In the genomic region with DNA sequence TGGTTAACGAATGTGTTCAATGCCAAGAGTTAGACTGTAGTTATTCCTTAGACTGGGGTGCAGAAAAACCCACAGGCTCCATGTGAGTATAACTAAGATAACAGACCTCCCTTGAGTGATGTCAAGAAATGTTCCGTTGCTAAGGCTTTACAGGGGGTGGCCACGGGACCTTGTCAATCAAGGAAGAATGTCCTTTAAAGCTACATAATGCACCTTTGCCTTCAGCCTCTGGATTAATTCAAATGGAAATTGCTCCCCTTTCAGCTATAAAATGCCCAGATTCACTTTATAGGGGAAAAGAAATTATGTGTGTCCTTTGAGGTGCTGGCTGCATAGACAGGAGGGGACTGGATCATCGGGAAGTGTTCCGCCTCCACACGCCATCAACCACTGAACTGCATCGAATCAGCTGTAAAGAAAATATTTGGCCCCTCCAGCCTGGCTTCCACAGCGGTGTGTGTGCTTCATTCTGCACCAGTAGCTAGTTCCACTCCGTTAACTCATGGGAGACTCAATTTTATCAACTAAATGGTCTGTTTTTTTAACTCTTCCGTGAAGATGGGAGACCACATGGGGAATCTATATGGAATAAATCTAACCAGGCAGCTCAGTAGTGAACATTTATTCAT, we compare ENCODE assay signal across 21 cellular contexts.
DNase-seq lines count a peak whose midpoint lies in the region; ATAC-seq, FAIRE-seq and TF ChIP-seq lines count a peak whose summit lies in the region.
"Had no signal": no experiment of that assay in that cellular context is flagged by ENCODE, and none has a peak within 500 bp of the region (broad histone marks: within the 10 kb centered on the region; RNA-seq: fewer than 3 reads in every experiment).

No MANE protein-coding gene starts in this region.

- no peak overlapping the region for H3K4me3 Mint-ChIP-seq in T-helper 1 cell treated with Interleukin-12 subunit alpha and Interleukin-12 subunit beta and Interleukin-4 antibody, amounts not matched to agents 30 μg/mL and 1 μg/mL, for 36 hours
- H3K4me3 Mint-ChIP-seq in astrocyte (ENCODE audit: unreplicated experiment): no peak overlapping the region
- peak overlapping the region; percentile 87 for H3K4me3 Mint-ChIP-seq in natural killer cell treated with Interleukin-12 subunit alpha and Interleukin-12 subunit beta and Interleukin-15 and Interleukin-18, amount 100 ng/mL, for 72 hours
- H3K4me3 Mint-ChIP-seq: activated naive CD4-positive, alpha-beta T cell treated with anti-CD3 and anti-CD28 coated beads for 36 hours; stimulated activated naive CD8-positive, alpha-beta T cell treated with anti-CD3 and anti-CD28 coated beads, Interleukin-15, Interleukin-2, amounts not matched to agents 100 ng/mL and 50 ng/mL, for 24 hours had no signal

- no peak for ATAC-seq in natural killer cell treated with Interleukin-12 subunit alpha and Interleukin-12 subunit beta and Interleukin-15 and Interleukin-18, amount 100 ng/mL, for 72 hours
- no peak for ATAC-seq in HG03439 (IDR thresholded peaks at IDR 0.05; ENCODE audit: unreplicated experiment)
- ATAC-seq: HCT116 had no signal

- H3K4me1 ChIP-seq in astrocyte (ENCODE audit: insufficient read depth, low read length): peaks cover 10% of the 10 kb centered on the region
- H3K4me1 ChIP-seq: esophagus muscularis mucosa, sigmoid colon had no signal

- no peaks in the 10 kb centered on the region for H3K36me3 ChIP-seq in astrocyte (ENCODE audit: insufficient read depth, low read length)
- H3K36me3 ChIP-seq: esophagus muscularis mucosa, left ventricle myocardium inferior, sigmoid colon had no signal

- no peak for TF ChIP-seq POLR2A in GM12892 (IDR thresholded peaks at IDR 0.05; ENCODE audit: low read depth, low read length)

- H3K27ac Mint-ChIP-seq in T-helper 1 cell treated with Interleukin-12 subunit alpha and Interleukin-12 subunit beta and Interleukin-4 antibody, amounts not matched to agents 30 μg/mL and 1 μg/mL, for 36 hours: peak overlapping the region; percentile 84
- H3K27ac Mint-ChIP-seq in astrocyte (ENCODE audit: unreplicated experiment): no peak overlapping the region
- peak overlapping the region; percentile 95 to 97 for H3K27ac Mint-ChIP-seq in natural killer cell treated with Interleukin-12 subunit alpha and Interleukin-12 subunit beta and Interleukin-15 and Interleukin-18, amount 100 ng/mL, for 72 hours
- H3K27ac Mint-ChIP-seq: activated naive CD4-positive, alpha-beta T cell treated with anti-CD3 and anti-CD28 coated beads for 36 hours had no signal

- TF ChIP-seq CTCF in astrocyte (IDR thresholded peaks at IDR 0.05; ENCODE audit: insufficient read depth, low read depth, low read length): no peak

- H3K4me3 ChIP-seq in astrocyte (ENCODE audit: insufficient read depth, low read depth, low read length): no peak overlapping the region
- H3K4me3 ChIP-seq: esophagus muscularis mucosa, left ventricle myocardium inferior, sigmoid colon had no signal

- no peak for DNase-seq in T-helper 1 cell
- no peak for DNase-seq in astrocyte (ENCODE audit: low read depth)
- no peak for DNase-seq in natural killer cell treated with Interleukin-12 subunit alpha and Interleukin-12 subunit beta and Interleukin-15 and Interleukin-18, amount 100 ng/mL, for 72 hours (ENCODE audit: low spot score)
- DNase-seq in urothelium cell line (ENCODE audit: low spot score): no peak
- DNase-seq in GM12892 (ENCODE audit: insufficient read length): no peak
- no peak for DNase-seq in ureter (ENCODE audit: low spot score)
- DNase-seq: activated CD4-positive, alpha-beta T cell treated with anti-CD3 and anti-CD28 coated beads for 4 hours; activated naive CD4-positive, alpha-beta T cell treated with anti-CD3 and anti-CD28 coated beads for 36 hours; effector CD4-positive, alpha-beta T cell; left ventricle myocardium inferior; MV-4-11; NCI-H2081 treated with DMSO at 0.1 percent for 48 hours; NCI-H446 treated with DMSO at 0.1 percent for 48 hours; sigmoid colon; stimulated activated CD4-positive, alpha-beta T cell treated with anti-CD3 and anti-CD28 coated beads, Interleukin-1b, Interleukin-23, amount 100 ng/mL, for 48 hours; trophoblast cell had no signal

- H3K27ac ChIP-seq in astrocyte (ENCODE audit: low read depth, low read length): no peak overlapping the region
- H3K27ac ChIP-seq: esophagus muscularis mucosa, left ventricle myocardium inferior, sigmoid colon had no signal

- no peaks in the 10 kb centered on the region for H3K27me3 Mint-ChIP-seq in T-helper 1 cell treated with Interleukin-12 subunit alpha and Interleukin-12 subunit beta and Interleukin-4 antibody, amounts not matched to agents 30 μg/mL and 1 μg/mL, for 36 hours (ENCODE audit: low read depth)
- H3K27me3 Mint-ChIP-seq in astrocyte (ENCODE audit: low read depth, unreplicated experiment): no peaks in the 10 kb centered on the region
- no peaks in the 10 kb centered on the region for H3K27me3 Mint-ChIP-seq in natural killer cell treated with Interleukin-12 subunit alpha and Interleukin-12 subunit beta and Interleukin-15 and Interleukin-18, amount 100 ng/mL, for 72 hours

- H3K4me1 Mint-ChIP-seq in T-helper 1 cell treated with Interleukin-12 subunit alpha and Interleukin-12 subunit beta and Interleukin-4 antibody, amounts not matched to agents 30 μg/mL and 1 μg/mL, for 36 hours (ENCODE audit: low read depth): peaks cover 82% of the 10 kb centered on the region
- H3K4me1 Mint-ChIP-seq in astrocyte (ENCODE audit: low read depth, unreplicated experiment): peaks cover 31% of the 10 kb centered on the region
- H3K4me1 Mint-ChIP-seq in natural killer cell treated with Interleukin-12 subunit alpha and Interleukin-12 subunit beta and Interleukin-15 and Interleukin-18, amount 100 ng/mL, for 72 hours (ENCODE audit: low read depth in 2 of 2): peaks cover 51 to 65% of the 10 kb centered on the region in 2 donors

- no peaks in the 10 kb centered on the region for H4K20me1 ChIP-seq in astrocyte (ENCODE audit: insufficient read depth, low read length)

- no peak overlapping the region for H2AFZ ChIP-seq in astrocyte (ENCODE audit: low read depth, low read length)

- peaks cover 2% of the 10 kb centered on the region for H3K9me3 ChIP-seq in astrocyte (ENCODE audit: insufficient read depth, low read depth, low read length)
- H3K9me3 ChIP-seq: esophagus muscularis mucosa had no signal

- H3K36me3 Mint-ChIP-seq in T-helper 1 cell treated with Interleukin-12 subunit alpha and Interleukin-12 subunit beta and Interleukin-4 antibody, amounts not matched to agents 30 μg/mL and 1 μg/mL, for 36 hours (ENCODE audit: low read depth): peaks cover 17% of the 10 kb centered on the region
- no peaks in the 10 kb centered on the region for H3K36me3 Mint-ChIP-seq in astrocyte (ENCODE audit: low read depth, unreplicated experiment)
- H3K36me3 Mint-ChIP-seq in natural killer cell treated with Interleukin-12 subunit alpha and Interleukin-12 subunit beta and Interleukin-15 and Interleukin-18, amount 100 ng/mL, for 72 hours: peaks cover 7% of the 10 kb centered on the region

- H3K9me3 Mint-ChIP-seq in T-helper 1 cell treated with Interleukin-12 subunit alpha and Interleukin-12 subunit beta and Interleukin-4 antibody, amounts not matched to agents 30 μg/mL and 1 μg/mL, for 36 hours: peaks cover 15% of the 10 kb centered on the region
- H3K9me3 Mint-ChIP-seq in astrocyte (ENCODE audit: unreplicated experiment): peaks cover 4% of the 10 kb centered on the region
- H3K9me3 Mint-ChIP-seq in natural killer cell treated with Interleukin-12 subunit alpha and Interleukin-12 subunit beta and Interleukin-15 and Interleukin-18, amount 100 ng/mL, for 72 hours: no peaks in the 10 kb centered on the region
- H3K9me3 Mint-ChIP-seq: activated naive CD4-positive, alpha-beta T cell treated with anti-CD3 and anti-CD28 coated beads for 36 hours had no signal

- no peak for FAIRE-seq in astrocyte (lab: Jason Lieb, UNC)
- peak; percentile 96 for FAIRE-seq in urothelium cell line (lab: Jason Lieb, UNC)
- no peak for FAIRE-seq in GM12892 (lab: Jason Lieb, UNC)

- peaks cover 13% of the 10 kb centered on the region for H3K27me3 ChIP-seq in astrocyte (ENCODE audit: insufficient read depth, low read length)
- H3K27me3 ChIP-seq: sigmoid colon had no signal

- peak overlapping the region; percentile 34 for H3K4me2 ChIP-seq in astrocyte (ENCODE audit: low read length)

- no peak overlapping the region for H3K9ac ChIP-seq in astrocyte (ENCODE audit: low read length)

- H3K79me2 ChIP-seq in astrocyte (ENCODE audit: insufficient read depth, low read length): no peaks in the 10 kb centered on the region
